17 cellular contexts compared by ENCODE assay signal in genomic region chr1:112710586-112710985, GRCh38. TPM values are rescaled to one million over a fixed set of nuclear protein-coding genes. Genes with fewer than 3 reads are reported as not detected.
A peak's percentile ranks its signal among the peaks of the same experiment; 100 is the strongest.
DNase-seq lines count a peak whose midpoint lies in the region; ATAC-seq and TF ChIP-seq lines count a peak whose summit lies in the region.
"Had no signal": no experiment of that assay in that cellular context is flagged by ENCODE, and none has a peak within 500 bp of the region (broad histone marks: within the 10 kb centered on the region; RNA-seq: fewer than 3 reads in every experiment).

No MANE protein-coding gene starts in this region.

- H3K4me3 Mint-ChIP-seq in neural crest cell, result peak overlapping the region; percentile 26
- H3K4me3 Mint-ChIP-seq in activated CD4-positive, alpha-beta T cell treated with anti-CD3 and anti-CD28 coated beads, Interleukin-2, amount 10 ng/mL, durations not matched to agents 7 days and 5 days, result no peak overlapping the region
- H3K4me3 Mint-ChIP-seq: CD8-positive, alpha-beta T cell; HFFc6 had no signal

- no peak for ATAC-seq in right lobe of liver
- ATAC-seq in GM18520 (IDR thresholded peaks at IDR 0.05; ENCODE audit: unreplicated experiment), result no peak
- ATAC-seq: CD8-positive, alpha-beta T cell had no signal

- no peaks in the 10 kb centered on the region for H3K9me3 Mint-ChIP-seq in neural crest cell
- no peaks in the 10 kb centered on the region for H3K9me3 Mint-ChIP-seq in activated CD4-positive, alpha-beta T cell treated with anti-CD3 and anti-CD28 coated beads, Interleukin-2, amount 10 ng/mL, durations not matched to agents 7 days and 5 days
- H3K9me3 Mint-ChIP-seq: CD8-positive, alpha-beta T cell; HFFc6 had no signal

- POLR2A ChIA-PET in activated CD4-positive, alpha-beta T cell treated with anti-CD3 and anti-CD28 coated beads, Interleukin-2, amount 10 ng/mL, durations not matched to agents 7 days and 5 days (lab: Charles Lee), result no interaction called here

- no peaks in the 10 kb centered on the region for H3K36me3 Mint-ChIP-seq in neural crest cell (ENCODE audit: low read depth)
- H3K36me3 Mint-ChIP-seq in activated CD4-positive, alpha-beta T cell treated with anti-CD3 and anti-CD28 coated beads, Interleukin-2, amount 10 ng/mL, durations not matched to agents 7 days and 5 days (ENCODE audit: low read depth), result no peaks in the 10 kb centered on the region
- H3K36me3 Mint-ChIP-seq: CD8-positive, alpha-beta T cell had no signal

- H3K27me3 ChIP-seq in right lobe of liver, result no peaks in the 10 kb centered on the region

- TF ChIP-seq CTCF in coronary artery (IDR thresholded peaks at IDR 0.05) (no peak), neural crest cell (conservative IDR thresholded peaks at IDR 0.05) (no peak), right lobe of liver (IDR thresholded peaks at IDR 0.05) (no peak)

- CTCF ChIA-PET in activated CD4-positive, alpha-beta T cell treated with anti-CD3 and anti-CD28 coated beads, Interleukin-2, amount 10 ng/mL, durations not matched to agents 7 days and 5 days (lab: Charles Lee), result interaction anchor here (0.6 to 3.4 kb wide), 5 partner anchors 8 to 209 kb away, joined by 3 to 15 read pairs (median 3); a partner anchor contains a TSS

- peaks cover 55% of the 10 kb centered on the region for H3K27me3 Mint-ChIP-seq in neural crest cell (ENCODE audit: low read depth)
- H3K27me3 Mint-ChIP-seq in activated CD4-positive, alpha-beta T cell treated with anti-CD3 and anti-CD28 coated beads, Interleukin-2, amount 10 ng/mL, durations not matched to agents 7 days and 5 days, result peaks cover 60% of the 10 kb centered on the region

- H3K4me1 ChIP-seq in right lobe of liver, result peaks cover 0 to 20% (median 4%) of the 10 kb centered on the region in 4 donors

- H3K27ac ChIP-seq in coronary artery (no peak overlapping the region), right lobe of liver (no peak overlapping the region)
- H3K27ac ChIP-seq: 22Rv1, C4-2B had no signal

- no peak overlapping the region for H3K4me3 ChIP-seq in coronary artery
- no peak overlapping the region for H3K4me3 ChIP-seq in right lobe of liver

- DNase-seq in activated CD4-positive, CD25-positive, alpha-beta regulatory T cell treated with anti-CD3 and anti-CD28 coated beads, Interleukin-2, amount 50 U/mL, for 72 hours, result peak; percentile 25
- no peak for DNase-seq in activated CD4-positive, CD25-positive, alpha-beta regulatory T cell (lab: John Stamatoyannopoulos, UW)
- DNase-seq in coronary artery (ENCODE audit: low spot score), result peak; percentile 56
- no peak for DNase-seq in neural crest cell (ENCODE audit: low read depth, low spot score)
- DNase-seq in right lobe of liver, result no peak
- DNase-seq in activated CD4-positive, alpha-beta T cell treated with anti-CD3 and anti-CD28 coated beads, Interleukin-2, amount 10 ng/mL, durations not matched to agents 7 days and 5 days, result no peak
- DNase-seq: AML-193; CD8-positive, alpha-beta T cell; COR-L47; DMS153; DND-41; GDM1; HCEC 1CT; HFFc6 had no signal

- no peaks in the 10 kb centered on the region for H3K36me3 ChIP-seq in right lobe of liver

- peaks cover 26% of the 10 kb centered on the region for H3K4me1 Mint-ChIP-seq in neural crest cell
- H3K4me1 Mint-ChIP-seq in activated CD4-positive, alpha-beta T cell treated with anti-CD3 and anti-CD28 coated beads, Interleukin-2, amount 10 ng/mL, durations not matched to agents 7 days and 5 days, result peaks cover 29% of the 10 kb centered on the region

- no peaks in the 10 kb centered on the region for H3K9me3 ChIP-seq in right lobe of liver

- 63% methylated on average over 1 of the region's 3 CpGs for WGBS in right lobe of liver (ENCODE audit: insufficient coverage, low coverage, low lambda C conversion rate, missing lambda C conversion rate)

- TF ChIP-seq POLR2A in right lobe of liver (IDR thresholded peaks at IDR 0.05), result no peak

- H3K27ac Mint-ChIP-seq in neural crest cell (ENCODE audit: unreplicated experiment), result no peak overlapping the region
- H3K27ac Mint-ChIP-seq in activated CD4-positive, alpha-beta T cell treated with anti-CD3 and anti-CD28 coated beads, Interleukin-2, amount 10 ng/mL, durations not matched to agents 7 days and 5 days, result no peak overlapping the region
- H3K27ac Mint-ChIP-seq: CD8-positive, alpha-beta T cell; HFFc6 had no signal

- intact Hi-C loops in right lobe of liver (cut with DNase I), result loop anchor here in 1 of 2 donors (5.0 kb wide), 1 partner anchor 208 kb away; no protein-coding TSS in a partner anchor

RNA-seq across cellular contexts. Expression of gene RHOC, which starts 3.7 kb away (rescaled TPM):
- total RNA-seq in neural crest cell (114 and 125 TPM in 2 replicates), right lobe of liver (100 to 1,000 TPM in 3 of 6 experiments, 10 to 100 TPM in 3; 47.9 to 207 (median 107) TPM)
- total RNA-seq in activated CD4-positive, alpha-beta T cell treated with anti-CD3 and anti-CD28 coated beads, Interleukin-2, amount 10 ng/mL, durations not matched to agents 7 days and 5 days, result 10 to 100 TPM; 53.7 to 56.8 TPM

RNA-seq across cellular contexts. Expression of gene PPM1J, which starts 4.5 kb away (rescaled TPM):
- total RNA-seq in neural crest cell (1.1 and 1.4 TPM in 2 replicates), right lobe of liver (1 to 10 TPM in 1 of 6 experiments, under 1 TPM in 5; 0.15 to 1.2 (median 0.40) TPM)
- total RNA-seq in activated CD4-positive, alpha-beta T cell treated with anti-CD3 and anti-CD28 coated beads, Interleukin-2, amount 10 ng/mL, durations not matched to agents 7 days and 5 days, result not detected

RNA-seq across cellular contexts. Expression of gene MOV10, which starts 36.1 kb away (rescaled TPM):
- total RNA-seq in neural crest cell (74.9 and 77.2 TPM in 2 replicates), right lobe of liver (10 to 100 TPM; 32.3 to 55.8 (median 46.2) TPM)
- 100 to 1,000 TPM; 118 to 126 TPM for total RNA-seq in activated CD4-positive, alpha-beta T cell treated with anti-CD3 and anti-CD28 coated beads, Interleukin-2, amount 10 ng/mL, durations not matched to agents 7 days and 5 days

Comparison
In these comparisons a context has a peak if more than half of its experiments do, and no peak if none do; other contexts are left out.
1. DNase-seq: peak in activated CD4-positive, CD25-positive, alpha-beta regulatory T cell treated with anti-CD3 and anti-CD28 coated beads, Interleukin-2, amount 50 U/mL, for 72 hours (single experiment) and coronary artery (single experiment); none in activated CD4-positive, CD25-positive, alpha-beta regulatory T cell (0 of 4), neural crest cell (single experiment), right lobe of liver (0 of 3) and activated CD4-positive, alpha-beta T cell treated with anti-CD3 and anti-CD28 coated beads, Interleukin-2, amount 10 ng/mL, durations not matched to agents 7 days and 5 days (single experiment).